ENCODE assay signal across 10 cellular contexts in genomic region chr7:116224492-116225098, GRCh38. TPM values are rescaled to one million over a fixed set of nuclear protein-coding genes. Genes with fewer than 3 reads are reported as not detected.
DNase-seq lines count a peak whose midpoint lies in the region; ATAC-seq and TF ChIP-seq lines count a peak whose summit lies in the region.
"Had no signal": no experiment of that assay in that cellular context is flagged by ENCODE, and none has a peak within 500 bp of the region (broad histone marks: within the 10 kb centered on the region; RNA-seq: fewer than 3 reads in every experiment).

No MANE protein-coding gene starts in this region.

- H3K27me3 Mint-ChIP-seq in Calu3 (ENCODE audit: unreplicated experiment): no peaks in the 10 kb centered on the region

- H3K27ac ChIP-seq in stomach (no peak overlapping the region), spleen (peak overlapping the region in 1 of 8 donors; percentile 2)

- H3K9me3 ChIP-seq in stomach (no peaks in the 10 kb centered on the region), spleen (no peaks in the 10 kb centered on the region)

- 50 to 70% (median 65%) methylated on average over 2 of the region's 2 CpGs for WGBS in stomach, 5 donors
- WGBS in spleen, 5 donors: 33 to 65% (median 54%) methylated on average over 2 of the region's 2 CpGs

- H3K4me3 ChIP-seq in stomach (no peak overlapping the region), spleen (no peak overlapping the region)

- peaks cover 61% of the 10 kb centered on the region for H3K4me1 Mint-ChIP-seq in Calu3 (ENCODE audit: low read depth, unreplicated experiment)

- in situ Hi-C loops in GM13977 (cut with MboI; ENCODE audit: low pct_unique_long_range_greater_than_20kb, low sequenced_read_pairs, unreplicated experiment): loop anchor here (25.0 kb wide), 1 partner anchor 87 kb away; no protein-coding TSS in a partner anchor

- CTCF ChIA-PET in Calu3 (lab: Charles Lee): no interaction called here

- TF ChIP-seq EP300 in stomach (IDR thresholded peaks at IDR 0.05): no peak

- H3K27me3 ChIP-seq in stomach: no peaks in the 10 kb centered on the region
- H3K27me3 ChIP-seq in spleen (replicated peaks in 1 of 7): no peaks in the 10 kb centered on the region

- intact Hi-C loops in Calu3 (cut with micrococcal nuclease; ENCODE audit: unreplicated experiment) (loop anchor here (1.0 kb wide), 1 partner anchor 8 kb away; no protein-coding TSS in a partner anchor), stomach (cut with DNase I; ENCODE audit: low total_unique reads) (no loop called here), spleen (cut with DNase I; ENCODE audit: low total_unique reads) (no loop called here)

- no peaks in the 10 kb centered on the region for H3K9me3 Mint-ChIP-seq in Calu3 (ENCODE audit: low read depth, unreplicated experiment)

- ATAC-seq in GM19397 (IDR thresholded peaks at IDR 0.05; ENCODE audit: unreplicated experiment): peak; percentile 60
- peak; percentile 37 for ATAC-seq in HG03175 (IDR thresholded peaks at IDR 0.05; ENCODE audit: unreplicated experiment)
- ATAC-seq: HepG2 had no signal

- H3K36me3 ChIP-seq in stomach (no peaks in the 10 kb centered on the region), spleen (no peaks in the 10 kb centered on the region)

- H3K4me1 ChIP-seq in stomach: peaks cover 14 to 91% (median 50%) of the 10 kb centered on the region in 4 donors
- H3K4me1 ChIP-seq in spleen: peaks cover 5 to 97% (median 49%) of the 10 kb centered on the region in 6 donors

- no peaks in the 10 kb centered on the region for H3K36me3 Mint-ChIP-seq in Calu3 (ENCODE audit: insufficient read depth, unreplicated experiment)

- H3K27ac Mint-ChIP-seq in Calu3 (ENCODE audit: unreplicated experiment): peak overlapping the region; percentile 39

- no peak for TF ChIP-seq POLR2A in stomach (IDR thresholded peaks at IDR 0.05)
- TF ChIP-seq POLR2A in spleen (IDR thresholded peaks at IDR 0.05): no peak

- no peak overlapping the region for H3K4me3 Mint-ChIP-seq in Calu3 (ENCODE audit: low read depth, unreplicated experiment)

- no TSS peak for BruUV-seq in Calu3 (replicated peaks; lab: Mats Ljungman, UMichigan)

- TF ChIP-seq CTCF in Calu3 (IDR thresholded peaks at IDR 0.05; ENCODE audit: unreplicated experiment) (no peak), stomach (IDR thresholded peaks at IDR 0.05) (no peak), GM13977 (IDR thresholded peaks at IDR 0.05; ENCODE audit: extremely low read depth, insufficient read depth, missing control alignments) (no peak), spleen (IDR thresholded peaks at IDR 0.05 in 8 of 11, conservative IDR thresholded peaks at IDR 0.05 in 3 of 11) (no peak)

- DNase-seq in Calu3: no peak
- DNase-seq in dermis blood vessel endothelial cell: peak; percentile 31
- DNase-seq in stomach: no peak
- DNase-seq in NCI-H1092 treated with DMSO at 0.1 percent for 48 hours (lab: John Stamatoyannopoulos, UW): no peak
- no peak for DNase-seq in GM13977 (ENCODE audit: low spot score)
- no peak for DNase-seq in spleen

RNA-seq across cellular contexts. Expression of gene TES, which starts 14.3 kb away (rescaled TPM):
- 124 and 126 TPM in 2 replicates for total RNA-seq in Calu3 (2022)
- total RNA-seq in dermis blood vessel endothelial cell: 106 and 116 TPM in 2 replicates
- total RNA-seq in stomach: 100 to 1,000 TPM in 4 of 5 donors, 10 to 100 TPM in 1; 78.8 to 191 (median 155) TPM
- 10 to 100 TPM; 46.0 to 98.5 (median 52.3) TPM for polyA plus RNA-seq in stomach
- 10 to 100 TPM; 52.6 to 79.7 (median 66.4) TPM for total RNA-seq in spleen
- polyA plus RNA-seq in spleen: 10 to 100 TPM; 28.5 to 34.9 (median 32.9) TPM
- total RNA-seq: OCI-LY7 had no signal
